In genomic region chr2:226649201-226649600, GRCh38 we compare ENCODE assay signal across 14 cellular contexts.
DNase-seq lines count a peak whose midpoint lies in the region; TF ChIP-seq lines count a peak whose summit lies in the region.
"Had no signal": no experiment of that assay in that cellular context is flagged by ENCODE, and none has a peak within 500 bp of the region (broad histone marks: within the 10 kb centered on the region; RNA-seq: fewer than 3 reads in every experiment).

No MANE protein-coding gene starts in this region.

- no peak overlapping the region for H3K4me3 Mint-ChIP-seq in activated naive CD4-positive, alpha-beta T cell treated with anti-CD3 and anti-CD28 coated beads, Interleukin-2, amount 10 ng/mL, durations not matched to agents 7 days and 5 days
- H3K4me3 Mint-ChIP-seq in activated T-helper 1 cell treated with anti-CD3 and anti-CD28 coated beads, Interleukin-12 subunit alpha, Interleukin-12 subunit beta, Interleukin-2, Interleukin-4 antibody, amounts not matched to agents 30 ng/mL and 10 ng/mL and 1 ng/mL, durations not matched to agents 14 hours and 24 hours and 36 hours: no peak overlapping the region
- H3K4me3 Mint-ChIP-seq in mesothelial cell of epicardium: no peak overlapping the region
- H3K4me3 Mint-ChIP-seq: activated CD8-positive, alpha-beta T cell treated with anti-CD3 and anti-CD28 coated beads, Interleukin-2, amount 10 ng/mL, durations not matched to agents 7 days and 5 days had no signal

- H3K27me3 ChIP-seq in thyroid gland: no peaks in the 10 kb centered on the region

- H3K27ac Mint-ChIP-seq in activated naive CD4-positive, alpha-beta T cell treated with anti-CD3 and anti-CD28 coated beads, Interleukin-2, amount 10 ng/mL, durations not matched to agents 7 days and 5 days: peak overlapping the region; percentile 94
- H3K27ac Mint-ChIP-seq in activated T-helper 1 cell treated with anti-CD3 and anti-CD28 coated beads, Interleukin-12 subunit alpha, Interleukin-12 subunit beta, Interleukin-2, Interleukin-4 antibody, amounts not matched to agents 30 ng/mL and 10 ng/mL and 1 ng/mL, durations not matched to agents 14 hours and 24 hours and 36 hours: peak overlapping the region; percentile 95
- peak overlapping the region; percentile 92 for H3K27ac Mint-ChIP-seq in mesothelial cell of epicardium

- no peaks in the 10 kb centered on the region for H3K36me3 ChIP-seq in thyroid gland

- peaks cover 54% of the 10 kb centered on the region for H3K4me1 Mint-ChIP-seq in activated naive CD4-positive, alpha-beta T cell treated with anti-CD3 and anti-CD28 coated beads, Interleukin-2, amount 10 ng/mL, durations not matched to agents 7 days and 5 days
- H3K4me1 Mint-ChIP-seq in activated T-helper 1 cell treated with anti-CD3 and anti-CD28 coated beads, Interleukin-12 subunit alpha, Interleukin-12 subunit beta, Interleukin-2, Interleukin-4 antibody, amounts not matched to agents 30 ng/mL and 10 ng/mL and 1 ng/mL, durations not matched to agents 14 hours and 24 hours and 36 hours (ENCODE audit: low read depth): peaks cover 55% of the 10 kb centered on the region
- peaks cover 55% of the 10 kb centered on the region for H3K4me1 Mint-ChIP-seq in mesothelial cell of epicardium

- TF ChIP-seq CTCF in mesothelial cell of epicardium (IDR thresholded peaks at IDR 0.05; ENCODE audit: unreplicated experiment): no peak
- TF ChIP-seq CTCF in thyroid gland (IDR thresholded peaks at IDR 0.05): no peak

- DNase-seq in activated naive CD4-positive, alpha-beta T cell treated with anti-CD3 and anti-CD28 coated beads, Interleukin-2, amount 10 ng/mL, durations not matched to agents 7 days and 5 days: no peak
- no peak for DNase-seq in activated naive CD4-positive, alpha-beta T cell (lab: John Stamatoyannopoulos, UW)
- no peak for DNase-seq in activated T-helper 1 cell treated with anti-CD3 and anti-CD28 coated beads, Interleukin-12 subunit alpha, Interleukin-12 subunit beta, Interleukin-2, Interleukin-4 antibody, amounts not matched to agents 30 ng/mL and 10 ng/mL and 1 ng/mL, durations not matched to agents 14 hours and 24 hours and 36 hours (ENCODE audit: low spot score)
- DNase-seq in mesothelial cell of epicardium (ENCODE audit: low spot score in 2 of 2, unreplicated experiment in 2 of 2) (no peak), thyroid gland (no peak), D341Med (ENCODE audit: low spot score) (no peak), RKO (ENCODE audit: low spot score) (no peak), mesenteric fat pad (ENCODE audit: low spot score) (no peak)
- DNase-seq: activated CD8-positive, alpha-beta T cell treated with anti-CD3 and anti-CD28 coated beads, Interleukin-2, amount 10 ng/mL, durations not matched to agents 7 days and 5 days; effector CD8-positive, alpha-beta T cell; NCI-H146; NCI-H69; stimulated activated CD4-positive, alpha-beta T cell treated with anti-CD3 and anti-CD28 coated beads, Interleukin-1b, Interleukin-23, amount 100 ng/mL, for 48 hours; stimulated activated naive CD4-positive, alpha-beta T cell had no signal

- CTCF ChIA-PET in activated naive CD4-positive, alpha-beta T cell treated with anti-CD3 and anti-CD28 coated beads, Interleukin-2, amount 10 ng/mL, durations not matched to agents 7 days and 5 days (lab: Charles Lee): no interaction called here

- no peak for TF ChIP-seq POLR2A in thyroid gland (IDR thresholded peaks at IDR 0.05)

- WGBS in thyroid gland, 2 donors: 96 to 99% methylated on average over 10 of the region's 10 CpGs

- H3K4me1 ChIP-seq in thyroid gland: peaks cover 42 to 75% of the 10 kb centered on the region in 2 donors

- no peak overlapping the region for H3K4me3 ChIP-seq in thyroid gland (replicated peaks in 1 of 3)

- H3K36me3 Mint-ChIP-seq in activated naive CD4-positive, alpha-beta T cell treated with anti-CD3 and anti-CD28 coated beads, Interleukin-2, amount 10 ng/mL, durations not matched to agents 7 days and 5 days: peaks cover 25% of the 10 kb centered on the region
- H3K36me3 Mint-ChIP-seq in activated T-helper 1 cell treated with anti-CD3 and anti-CD28 coated beads, Interleukin-12 subunit alpha, Interleukin-12 subunit beta, Interleukin-2, Interleukin-4 antibody, amounts not matched to agents 30 ng/mL and 10 ng/mL and 1 ng/mL, durations not matched to agents 14 hours and 24 hours and 36 hours (ENCODE audit: low read depth): peaks cover 20% of the 10 kb centered on the region
- peaks cover 10% of the 10 kb centered on the region for H3K36me3 Mint-ChIP-seq in mesothelial cell of epicardium

- H3K27me3 Mint-ChIP-seq in activated naive CD4-positive, alpha-beta T cell treated with anti-CD3 and anti-CD28 coated beads, Interleukin-2, amount 10 ng/mL, durations not matched to agents 7 days and 5 days: peaks cover 4% of the 10 kb centered on the region
- no peaks in the 10 kb centered on the region for H3K27me3 Mint-ChIP-seq in activated T-helper 1 cell treated with anti-CD3 and anti-CD28 coated beads, Interleukin-12 subunit alpha, Interleukin-12 subunit beta, Interleukin-2, Interleukin-4 antibody, amounts not matched to agents 30 ng/mL and 10 ng/mL and 1 ng/mL, durations not matched to agents 14 hours and 24 hours and 36 hours (ENCODE audit: insufficient read depth)
- no peaks in the 10 kb centered on the region for H3K27me3 Mint-ChIP-seq in mesothelial cell of epicardium (ENCODE audit: low read depth)

- no peaks in the 10 kb centered on the region for H3K9me3 ChIP-seq in thyroid gland

- intact Hi-C loops in activated T-helper 1 cell treated with anti-CD3 and anti-CD28 coated beads, Interleukin-12 subunit alpha, Interleukin-12 subunit beta, Interleukin-2, Interleukin-4 antibody, amounts not matched to agents 30 ng/mL and 10 ng/mL and 1 ng/mL, durations not matched to agents 14 hours and 24 hours and 36 hours (cut with micrococcal nuclease): no loop called here
- intact Hi-C loops in thyroid gland (cut with DNase I): loop anchor here (10.0 kb wide), 1 partner anchor 146 kb away; the partner anchor contains the start of gene IRS1

- peak overlapping the region; percentile 90 to 96 (median 92) for H3K27ac ChIP-seq in thyroid gland

- peaks cover 17% of the 10 kb centered on the region for H3K9me3 Mint-ChIP-seq in activated naive CD4-positive, alpha-beta T cell treated with anti-CD3 and anti-CD28 coated beads, Interleukin-2, amount 10 ng/mL, durations not matched to agents 7 days and 5 days
- H3K9me3 Mint-ChIP-seq in activated T-helper 1 cell treated with anti-CD3 and anti-CD28 coated beads, Interleukin-12 subunit alpha, Interleukin-12 subunit beta, Interleukin-2, Interleukin-4 antibody, amounts not matched to agents 30 ng/mL and 10 ng/mL and 1 ng/mL, durations not matched to agents 14 hours and 24 hours and 36 hours: peaks cover 19% of the 10 kb centered on the region
- peaks cover 10% of the 10 kb centered on the region for H3K9me3 Mint-ChIP-seq in mesothelial cell of epicardium
